ENCODE assay signal across 13 cellular contexts in genomic region chr17:50114401-50114800, GRCh38. TPM values are rescaled to one million over a fixed set of nuclear protein-coding genes. Genes with fewer than 3 reads are reported as not detected.
"Had no signal": no experiment of that assay in that cellular context is flagged by ENCODE, and none has a peak within 500 bp of the region (broad histone marks: within the 10 kb centered on the region; RNA-seq: fewer than 3 reads in every experiment).

No MANE protein-coding gene starts in this region.

- H3K4me3 ChIP-seq: SJCRH30 had no signal

- H3K27ac Mint-ChIP-seq: activated CD4-positive, alpha-beta T cell treated with anti-CD3 and anti-CD28 coated beads, Interleukin-2, amount 10 ng/mL, durations not matched to agents 24 days and 14 days; activated CD8-positive, alpha-beta memory T cell treated with anti-CD3 and anti-CD28 coated beads, Interleukin-2, amount 10 ng/mL, durations not matched to agents 7 days and 5 days; activated naive CD4-positive, alpha-beta T cell treated with anti-CD3 and anti-CD28 coated beads for 36 hours; activated naive CD8-positive, alpha-beta T cell; T-helper 1 cell treated with Interleukin-12 subunit alpha and Interleukin-12 subunit beta and Interleukin-4 antibody, amounts not matched to agents 30 μg/mL and 1 μg/mL, for 36 hours; WTC11 had no signal

- H3K36me3 Mint-ChIP-seq: activated CD8-positive, alpha-beta memory T cell treated with anti-CD3 and anti-CD28 coated beads, Interleukin-2, amount 10 ng/mL, durations not matched to agents 7 days and 5 days; activated naive CD8-positive, alpha-beta T cell; WTC11 had no signal

- H3K27me3 ChIP-seq: SJCRH30 had no signal

- H3K4me3 Mint-ChIP-seq: activated CD4-positive, alpha-beta T cell treated with anti-CD3 and anti-CD28 coated beads, Interleukin-2, amount 10 ng/mL, durations not matched to agents 24 days and 14 days; activated CD8-positive, alpha-beta memory T cell treated with anti-CD3 and anti-CD28 coated beads, Interleukin-2, amount 10 ng/mL, durations not matched to agents 7 days and 5 days; activated naive CD4-positive, alpha-beta T cell treated with anti-CD3 and anti-CD28 coated beads for 36 hours; activated naive CD8-positive, alpha-beta T cell; activated T-cell treated with anti-CD3 and anti-CD28 coated beads, Interleukin-2, amount 50 U/mL, for 4 hours; T-helper 1 cell treated with Interleukin-12 subunit alpha and Interleukin-12 subunit beta and Interleukin-4 antibody, amounts not matched to agents 30 μg/mL and 1 μg/mL, for 36 hours had no signal

- H3K36me3 ChIP-seq: SJCRH30 had no signal

- H3K4me1 ChIP-seq: SJCRH30 had no signal

- H3K27ac ChIP-seq: SJCRH30 had no signal

- H3K9me3 Mint-ChIP-seq: activated CD4-positive, alpha-beta T cell treated with anti-CD3 and anti-CD28 coated beads, Interleukin-2, amount 10 ng/mL, durations not matched to agents 24 days and 14 days; activated naive CD4-positive, alpha-beta T cell treated with anti-CD3 and anti-CD28 coated beads for 36 hours; activated T-cell treated with anti-CD3 and anti-CD28 coated beads, Interleukin-2, amount 50 U/mL, for 4 hours; T-helper 1 cell treated with Interleukin-12 subunit alpha and Interleukin-12 subunit beta and Interleukin-4 antibody, amounts not matched to agents 30 μg/mL and 1 μg/mL, for 36 hours; WTC11 had no signal

- H3K9me3 ChIP-seq: SJCRH30 had no signal

- DNase-seq: activated CD4-positive, alpha-beta T cell treated with anti-CD3 and anti-CD28 coated beads for 1 hour; activated gamma-delta T cell; central memory CD4-positive, alpha-beta T cell; NCI-H1105 had no signal

RNA-seq across cellular contexts. Expression of gene SGCA, which starts 51.4 kb away (rescaled TPM):
- total RNA-seq: activated T-cell treated with anti-CD3 and anti-CD28 coated beads, Interleukin-2, amount 50 U/mL, for 4 hours; RPMI7951 had no signal
